17 cellular contexts compared by ENCODE assay signal in the genomic region with DNA sequence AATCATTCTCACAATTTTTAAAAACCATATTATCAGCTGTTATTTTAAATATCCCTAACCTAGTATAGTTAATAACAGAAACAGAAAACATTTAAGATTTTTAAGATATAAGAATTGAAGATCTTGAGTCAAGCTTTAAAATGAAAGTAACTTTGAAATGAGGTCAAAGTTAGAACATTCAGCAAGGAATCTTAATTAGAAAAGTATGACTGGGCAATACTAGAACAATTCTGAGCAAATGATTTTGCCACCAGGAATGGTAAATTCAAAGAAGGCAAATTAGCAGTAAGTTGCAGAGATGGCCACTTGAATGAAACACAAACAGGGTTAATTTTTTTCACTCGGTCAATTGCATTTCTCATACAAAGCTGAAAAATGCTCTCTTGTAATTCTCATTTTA.
DNase-seq lines count a peak whose midpoint lies in the region; ATAC-seq and TF ChIP-seq lines count a peak whose summit lies in the region.
"Had no signal": no experiment of that assay in that cellular context is flagged by ENCODE, and none has a peak within 500 bp of the region (broad histone marks: within the 10 kb centered on the region; RNA-seq: fewer than 3 reads in every experiment).

No MANE protein-coding gene starts in this region.

- H2AFZ ChIP-seq in fibroblast of lung (ENCODE audit: low read length): no peak overlapping the region

- H3K4me3 ChIP-seq in BJ (ENCODE audit: low read depth, low read length): peak overlapping the region; percentile 4; the same call in 1 of the 2 replicates
- no peak overlapping the region for H3K4me3 ChIP-seq in RWPE2 (ENCODE audit: severe bottlenecking)
- H3K4me3 ChIP-seq in fibroblast of lung (replicated peaks in 1 of 4; ENCODE audit: control extremely low read depth in 1 of 4, insufficient read depth in 1 of 4, low read depth in 3 of 4, low read length in 4 of 4): peak overlapping the region; percentile 7 to 19 (median 15)
- H3K4me3 ChIP-seq in skeletal muscle satellite cell (ENCODE audit: low read length): peak overlapping the region; percentile 50
- H3K4me3 ChIP-seq: body of pancreas had no signal

- no peaks in the 10 kb centered on the region for H4K20me1 ChIP-seq in fibroblast of lung (ENCODE audit: control insufficient read depth, extremely low read depth, insufficient read depth, low read length)

- POLR2A ChIA-PET in BJ (lab: Charles Lee): no interaction called here

- CTCF ChIA-PET in BJ (lab: Yijun Ruan, JAX): interaction anchor here (0.9 to 1.5 kb wide), 3 partner anchors 74 to 92 kb away, joined by 3 read pairs; no protein-coding TSS in a partner anchor

- H3K27ac ChIP-seq in RWPE2 (ENCODE audit: poor library complexity, severe bottlenecking) (peak overlapping the region; percentile 26), fibroblast of lung (ENCODE audit: insufficient read depth, low read length) (peak overlapping the region; percentile 91)
- H3K27ac ChIP-seq: body of pancreas had no signal

- H3K9me3 ChIP-seq in RWPE2 (ENCODE audit: severe bottlenecking) (no peaks in the 10 kb centered on the region), fibroblast of lung (ENCODE audit: control insufficient read depth, insufficient read depth, low read depth, low read length) (no peaks in the 10 kb centered on the region), skeletal muscle satellite cell (replicated peaks; ENCODE audit: low read length) (no peaks in the 10 kb centered on the region)
- H3K9me3 ChIP-seq: body of pancreas had no signal

- no peaks in the 10 kb centered on the region for H3K27me3 ChIP-seq in BJ (ENCODE audit: control insufficient read depth, insufficient read depth, low read length)
- H3K27me3 ChIP-seq in RWPE2 (ENCODE audit: insufficient read depth, poor library complexity, severe bottlenecking): no peaks in the 10 kb centered on the region
- H3K27me3 ChIP-seq in fibroblast of lung (ENCODE audit: control insufficient read depth, insufficient read depth, low read length): no peaks in the 10 kb centered on the region
- H3K27me3 ChIP-seq in skeletal muscle satellite cell (ENCODE audit: control insufficient read depth, insufficient read depth, low read length): no peaks in the 10 kb centered on the region
- H3K27me3 ChIP-seq: body of pancreas had no signal

- peaks cover 18% of the 10 kb centered on the region for H3K4me1 ChIP-seq in RWPE2 (ENCODE audit: insufficient read depth, poor library complexity, severe bottlenecking)
- peaks cover 10% of the 10 kb centered on the region for H3K4me1 ChIP-seq in fibroblast of lung (ENCODE audit: control insufficient read depth, extremely low read depth, insufficient read depth, low read length)
- peaks cover 37% of the 10 kb centered on the region for H3K4me1 ChIP-seq in skeletal muscle satellite cell (ENCODE audit: control insufficient read depth, insufficient read depth, low read length)
- H3K4me1 ChIP-seq: body of pancreas had no signal

- H3K9ac ChIP-seq in fibroblast of lung (ENCODE audit: insufficient read depth, low read length) (no peak overlapping the region), skeletal muscle satellite cell (ENCODE audit: low read depth, low read length) (peak overlapping the region; percentile 75)

- no peak for ATAC-seq in RWPE2 (ENCODE audit: low read depth)
- ATAC-seq in GM18907 (IDR thresholded peaks at IDR 0.05; ENCODE audit: unreplicated experiment): no peak
- ATAC-seq: stimulated activated naive CD8-positive, alpha-beta T cell treated with anti-CD3 and anti-CD28 coated beads, Interleukin-15, Interleukin-2, amounts not matched to agents 100 U/mL and 50 U/mL, for 24 hours had no signal

- H3K79me2 ChIP-seq in fibroblast of lung (ENCODE audit: control insufficient read depth, insufficient read depth, low read length): no peaks in the 10 kb centered on the region

- no peak for TF ChIP-seq CTCF in BJ (IDR thresholded peaks at IDR 0.05; ENCODE audit: insufficient read depth, low read depth, low read length)
- no peak for TF ChIP-seq CTCF in RWPE2 (IDR thresholded peaks at IDR 0.05; ENCODE audit: poor library complexity, severe bottlenecking)
- no peak for TF ChIP-seq CTCF in fibroblast of lung (conservative IDR thresholded peaks at IDR 0.05 in 1 of 2, IDR thresholded peaks at IDR 0.05 in 1 of 2; ENCODE audit: low read depth in 1 of 2, low read length in 2 of 2)

- H3K36me3 ChIP-seq in BJ (ENCODE audit: control insufficient read depth, insufficient read depth, low read length): no peaks in the 10 kb centered on the region
- H3K36me3 ChIP-seq in RWPE2 (ENCODE audit: low read depth): no peaks in the 10 kb centered on the region; the same call in 1 of the 2 replicates
- no peaks in the 10 kb centered on the region for H3K36me3 ChIP-seq in fibroblast of lung (ENCODE audit: control insufficient read depth, insufficient read depth, low read length)
- no peaks in the 10 kb centered on the region for H3K36me3 ChIP-seq in skeletal muscle satellite cell (ENCODE audit: insufficient read depth, low read length)

- DNase-seq in BJ (ENCODE audit: low read depth) (no peak), RWPE2 (ENCODE audit: low spot score) (no peak), fibroblast of lung (ENCODE audit: low read depth in 2 of 2) (peak; percentile 31 to 35), KG1 (lab: John Stamatoyannopoulos, UW) (no peak), NCI-H510A treated with DMSO at 0.1 percent for 48 hours (lab: John Stamatoyannopoulos, UW) (no peak)
- DNase-seq in activated CD4-positive, alpha-beta T cell treated with anti-CD3 and anti-CD28 coated beads for 4 hours: no peak
- DNase-seq: activated CD4-positive, CD25-positive, alpha-beta regulatory T cell treated with anti-CD3 and anti-CD28 coated beads, Interleukin-2, amount 50 U/mL, for 72 hours; activated CD8-positive, alpha-beta memory T cell treated with anti-CD3 and anti-CD28 coated beads, Interleukin-2, amount 50 U/mL, for 4 hours; activated naive CD4-positive, alpha-beta T cell; effector CD4-positive, alpha-beta T cell; NCI-H1417 treated with DMSO at 0.1 percent for 48 hours; NK-92 treated with Interleukin-12 subunit alpha and Interleukin-12 subunit beta, amount 100 ng/mL, for 24 hours; SHP77; stimulated activated naive CD8-positive, alpha-beta T cell treated with anti-CD3 and anti-CD28 coated beads, Interleukin-15, Interleukin-2, amounts not matched to agents 100 U/mL and 50 U/mL, for 24 hours had no signal

- H3K4me2 ChIP-seq in fibroblast of lung (ENCODE audit: extremely low read depth, insufficient read depth, low read length) (peak overlapping the region; percentile 73), skeletal muscle satellite cell (ENCODE audit: low read length) (peak overlapping the region; percentile 75)

Comparison
In these comparisons a context has a peak if more than half of its experiments do, and no peak if none do; other contexts are left out.
1. DNase-seq: peak in fibroblast of lung (2 of 2); none in BJ (single experiment), RWPE2 (single experiment), activated CD4-positive, alpha-beta T cell treated with anti-CD3 and anti-CD28 coated beads for 4 hours (0 of 2), KG1 (single experiment) and NCI-H510A treated with DMSO at 0.1 percent for 48 hours (single experiment).